ENCODE assay signal across 13 cellular contexts in genomic region chr4:103092245-103092644, GRCh38. TPM values are rescaled to one million over a fixed set of nuclear protein-coding genes. Genes with fewer than 3 reads are reported as not detected.
A peak's percentile ranks its signal among the peaks of the same experiment; 100 is the strongest.
DNase-seq lines count a peak whose midpoint lies in the region; ATAC-seq, FAIRE-seq and TF ChIP-seq lines count a peak whose summit lies in the region.
"Had no signal": no experiment of that assay in that cellular context is flagged by ENCODE, and none has a peak within 500 bp of the region (broad histone marks: within the 10 kb centered on the region; RNA-seq: fewer than 3 reads in every experiment).

No MANE protein-coding gene starts in this region.

- no peak overlapping the region for H2AK5ac ChIP-seq in mesenchymal stem cell (ENCODE audit: low read length, severe bottlenecking)

- H3K14ac ChIP-seq in mesenchymal stem cell (ENCODE audit: low read length in 2 of 2): no peak overlapping the region

- H2BK5ac ChIP-seq in mesenchymal stem cell (ENCODE audit: low read depth, low read length, poor library complexity, severe bottlenecking): no peak overlapping the region

- H3K4me1 Mint-ChIP-seq in T-helper 1 cell treated with Interleukin-12 subunit alpha and Interleukin-12 subunit beta and Interleukin-4 antibody, amounts not matched to agents 30 μg/mL and 1 μg/mL, for 36 hours (ENCODE audit: low read depth): peaks cover 22% of the 10 kb centered on the region

- TF ChIP-seq CTCF in OCI-LY3 (IDR thresholded peaks at IDR 0.05; ENCODE audit: low read depth, low read length): no peak

- peaks cover 11% of the 10 kb centered on the region for H3K36me3 Mint-ChIP-seq in T-helper 1 cell treated with Interleukin-12 subunit alpha and Interleukin-12 subunit beta and Interleukin-4 antibody, amounts not matched to agents 30 μg/mL and 1 μg/mL, for 36 hours (ENCODE audit: low read depth)

- H2BK12ac ChIP-seq in mesenchymal stem cell (ENCODE audit: low read length in 2 of 2): no peak overlapping the region

- H3K36me3 ChIP-seq in OCI-LY3 (replicated peaks; ENCODE audit: low read depth, low read length) (no peaks in the 10 kb centered on the region), mesenchymal stem cell (ENCODE audit: control insufficient read depth in 1 of 2, insufficient read depth in 2 of 2, low read depth in 1 of 2, low read length in 2 of 2) (peaks cover 11 to 58% of the 10 kb centered on the region in 2 experiments)

- H3K27ac Mint-ChIP-seq in T-helper 1 cell treated with Interleukin-12 subunit alpha and Interleukin-12 subunit beta and Interleukin-4 antibody, amounts not matched to agents 30 μg/mL and 1 μg/mL, for 36 hours: peak overlapping the region; percentile 26
- H3K27ac Mint-ChIP-seq: type B pancreatic cell had no signal

- H3K27ac ChIP-seq in OCI-LY3 (ENCODE audit: low read length) (no peak overlapping the region), mesenchymal stem cell (ENCODE audit: low read length, poor library complexity, severe bottlenecking) (no peak overlapping the region), right cardiac atrium (ENCODE audit: low read length) (no peak overlapping the region)

- H3K4me2 ChIP-seq in OCI-LY3 (ENCODE audit: low read length): peak overlapping the region; percentile 46
- H3K4me2 ChIP-seq in mesenchymal stem cell (ENCODE audit: low read length, poor library complexity, severe bottlenecking): no peak overlapping the region

- H3K4me3 Mint-ChIP-seq in T-helper 1 cell treated with Interleukin-12 subunit alpha and Interleukin-12 subunit beta and Interleukin-4 antibody, amounts not matched to agents 30 μg/mL and 1 μg/mL, for 36 hours: peak overlapping the region; percentile 58
- H3K4me3 Mint-ChIP-seq: central memory CD8-positive, alpha-beta T cell; type B pancreatic cell had no signal

- no peak overlapping the region for H3K9ac ChIP-seq in OCI-LY3 (ENCODE audit: low read length)
- peak overlapping the region; percentile 44 for H3K9ac ChIP-seq in mesenchymal stem cell (ENCODE audit: low read length)

- no peak overlapping the region for H3K23ac ChIP-seq in mesenchymal stem cell (ENCODE audit: low read length in 2 of 2)

- no peak overlapping the region for H2BK15ac ChIP-seq in mesenchymal stem cell (ENCODE audit: low read depth, poor library complexity, severe bottlenecking)

- H2BK120ac ChIP-seq in mesenchymal stem cell (ENCODE audit: low read depth, low read length): no peak overlapping the region

- no peak for ATAC-seq in right cardiac atrium

- no peak overlapping the region for H4K8ac ChIP-seq in mesenchymal stem cell (ENCODE audit: low read length)

- no peak overlapping the region for H3K18ac ChIP-seq in mesenchymal stem cell (ENCODE audit: low read depth in 1 of 2, low read length in 2 of 2)

- H3K9me3 ChIP-seq in OCI-LY3 (ENCODE audit: insufficient read depth, low read length): no peaks in the 10 kb centered on the region
- no peaks in the 10 kb centered on the region for H3K9me3 ChIP-seq in mesenchymal stem cell (ENCODE audit: control insufficient read depth, low read length)
- no peaks in the 10 kb centered on the region for H3K9me3 ChIP-seq in right cardiac atrium (ENCODE audit: control insufficient read depth, low read length)

- H3K27me3 ChIP-seq in OCI-LY3 (ENCODE audit: low read depth, low read length): no peaks in the 10 kb centered on the region
- no peaks in the 10 kb centered on the region for H3K27me3 ChIP-seq in mesenchymal stem cell (ENCODE audit: control insufficient read depth in 1 of 2, insufficient read depth in 1 of 2, low read length in 2 of 2)
- H3K27me3 ChIP-seq in right cardiac atrium (ENCODE audit: control insufficient read depth, insufficient read depth): no peaks in the 10 kb centered on the region

- H3K9me3 Mint-ChIP-seq in T-helper 1 cell treated with Interleukin-12 subunit alpha and Interleukin-12 subunit beta and Interleukin-4 antibody, amounts not matched to agents 30 μg/mL and 1 μg/mL, for 36 hours: no peaks in the 10 kb centered on the region
- H3K9me3 Mint-ChIP-seq: central memory CD8-positive, alpha-beta T cell; type B pancreatic cell had no signal

- H3K79me1 ChIP-seq in mesenchymal stem cell (replicated peaks; ENCODE audit: low read length, poor library complexity, severe bottlenecking): peaks cover 9% of the 10 kb centered on the region

- H4K91ac ChIP-seq in mesenchymal stem cell (ENCODE audit: low read length): no peak overlapping the region

- no peaks in the 10 kb centered on the region for H3K79me2 ChIP-seq in OCI-LY3 (ENCODE audit: low read length)

- peak; percentile 88 for FAIRE-seq in GM19239 (lab: Jason Lieb, UNC)

- H3K4me3 ChIP-seq in OCI-LY3 (ENCODE audit: low read length): peak overlapping the region; percentile 16; the same call in 1 of the 2 replicates
- H3K4me3 ChIP-seq in mesenchymal stem cell (ENCODE audit: insufficient read depth in 1 of 2, low read depth in 1 of 2, low read length in 2 of 2): peak overlapping the region in 1 of 2 experiments; percentile 54
- no peak overlapping the region for H3K4me3 ChIP-seq in right cardiac atrium (ENCODE audit: low read length)

- DNase-seq in T-helper 1 cell: no peak
- DNase-seq in GM19239 (ENCODE audit: insufficient read length, low spot score): no peak
- DNase-seq in mesenchymal stem cell: peak; percentile 19
- no peak for DNase-seq in right cardiac atrium
- DNase-seq in NCI-H748 treated with DMSO at 0.1 percent for 48 hours (lab: John Stamatoyannopoulos, UW): no peak
- no peak for DNase-seq in hypothalamus (lab: John Stamatoyannopoulos, UW)
- DNase-seq: 8988T, glutamatergic neuron, SIG-M5 had no signal

- H3K27me3 Mint-ChIP-seq in T-helper 1 cell treated with Interleukin-12 subunit alpha and Interleukin-12 subunit beta and Interleukin-4 antibody, amounts not matched to agents 30 μg/mL and 1 μg/mL, for 36 hours (ENCODE audit: low read depth): no peaks in the 10 kb centered on the region
- H3K27me3 Mint-ChIP-seq: central memory CD8-positive, alpha-beta T cell; type B pancreatic cell had no signal

- H4K20me1 ChIP-seq in OCI-LY3 (ENCODE audit: insufficient read depth, low read length): no peaks in the 10 kb centered on the region

- intact Hi-C loops in right cardiac atrium (cut with DNase I): loop anchor here in 3 of 4 donors (5.0 to 10.0 kb wide), 2 partner anchors 467 to 645 kb away; no protein-coding TSS in a partner anchor

- H3K4me1 ChIP-seq in OCI-LY3 (ENCODE audit: low read length) (peaks cover 16% of the 10 kb centered on the region), mesenchymal stem cell (ENCODE audit: control insufficient read depth, insufficient read depth, low read depth, low read length) (peaks cover 5% of the 10 kb centered on the region), right cardiac atrium (ENCODE audit: control insufficient read depth, insufficient read depth, low read length) (no peaks in the 10 kb centered on the region)

- 0 out of 2 replicates have a peak overlapping the region, but pooled peaks have one; percentile 17 for H2AFZ ChIP-seq in OCI-LY3 (ENCODE audit: low read depth, low read length)
- no peak overlapping the region for H2AFZ ChIP-seq in mesenchymal stem cell (ENCODE audit: low read depth, low read length)

- H3K4ac ChIP-seq in mesenchymal stem cell (ENCODE audit: low read depth in 1 of 2, low read length in 2 of 2): no peak overlapping the region

RNA-seq across cellular contexts. Expression of gene BDH2, which starts 7.4 kb away (rescaled TPM):
- 39.3 TPM for polyA plus RNA-seq in mesenchymal stem cell (2013, experiment 1 of 2)
- 42.1 TPM for polyA plus RNA-seq in mesenchymal stem cell (2013, experiment 2 of 2)
- 10 to 100 TPM; 33.1 to 49.5 (median 43.9) TPM for total RNA-seq in right cardiac atrium
- polyA plus RNA-seq in right cardiac atrium: 46.6 TPM

RNA-seq across cellular contexts. Expression of gene SLC9B2, which starts 15.7 kb away (rescaled TPM):
- 14.3 TPM for polyA plus RNA-seq in mesenchymal stem cell (2013, experiment 1 of 2)
- polyA plus RNA-seq in mesenchymal stem cell (2013, experiment 2 of 2): 14.3 TPM
- total RNA-seq in right cardiac atrium: 10 to 100 TPM in 1 of 4 donors, 1 to 10 TPM in 3; 7.5 to 12.7 (median 8.7) TPM
- polyA plus RNA-seq in right cardiac atrium: 5.0 TPM
